In genomic region chr1:12706061-12706460, GRCh38 we compare ENCODE assay signal across 36 cellular contexts. TPM values are rescaled to one million over a fixed set of nuclear protein-coding genes. Genes with fewer than 3 reads are reported as not detected.
"Had no signal": no experiment of that assay in that cellular context is flagged by ENCODE, and none has a peak within 500 bp of the region (broad histone marks: within the 10 kb centered on the region; RNA-seq: fewer than 3 reads in every experiment).

No MANE protein-coding gene starts in this region.

- H3K27me3 ChIP-seq: neutrophil, pancreas, right lobe of liver, sigmoid colon, thyroid gland, tibial nerve, upper lobe of right lung, vagina had no signal

- H3K4me2 ChIP-seq: smooth muscle cell had no signal

- H3K36me3 ChIP-seq: neutrophil, pancreas, right lobe of liver, sigmoid colon, spleen, thoracic aorta, thyroid gland, tibial nerve, upper lobe of right lung, vagina had no signal

- DNase-seq: naive B cell; naive thymus-derived CD8-positive, alpha-beta T cell; nephron progenitor cell; nucleus accumbens; pancreas; psoas muscle; right cardiac atrium; right lobe of liver; sigmoid colon; spleen; stimulated activated CD4-positive, alpha-beta T cell treated with anti-CD3 and anti-CD28 coated beads, Interleukin-12 subunit alpha, Interleukin-12 subunit beta, amount 100 ng/mL, for 4 hours; stimulated activated CD4-positive, alpha-beta T cell treated with anti-CD3 and anti-CD28 coated beads, Interleukin-1b, Interleukin-23, amount 100 ng/mL, for 48 hours; stimulated activated CD4-positive, alpha-beta T cell treated with anti-CD3 and anti-CD28 coated beads, Interleukin-4, amount 100 ng/mL, for 1 hour; stimulated activated CD4-positive, alpha-beta T cell treated with anti-CD3 and anti-CD28 coated beads, Interleukin-4, amount 100 ng/mL, for 4 hours; stimulated activated CD8-positive, alpha-beta memory T cell treated with anti-CD3 and anti-CD28 coated beads, Interleukin-4, amount 100 ng/mL, for 48 hours; stimulated activated naive CD4-positive, alpha-beta T cell; stimulated activated naive CD8-positive, alpha-beta T cell treated with anti-CD3 and anti-CD28 coated beads, Interleukin-15, amount 100 ng/mL, for 72 hours; stimulated activated naive CD8-positive, alpha-beta T cell treated with anti-CD3 and anti-CD28 coated beads, Interleukin-15, Interleukin-2, amounts not matched to agents 100 U/mL and 50 U/mL, for 24 hours; thyroid gland; upper lobe of right lung had no signal

- ATAC-seq: naive thymus-derived CD8-positive, alpha-beta T cell; natural killer cell treated with Interleukin-12 subunit alpha and Interleukin-12 subunit beta and Interleukin-15 and Interleukin-18, amount 100 ng/mL, for 72 hours; pancreas; right cardiac atrium; right lobe of liver; stimulated activated memory B cell treated with anti-CD40 and anti-IgM and Interleukin-4, amounts not matched to agents 10 μg/mL and 1 μg/mL and 100 μg/mL, for 72 hours; stimulated activated naive CD8-positive, alpha-beta T cell treated with anti-CD3 and anti-CD28 coated beads, Interleukin-15, amount 100 ng/mL, for 72 hours; stimulated activated naive CD8-positive, alpha-beta T cell treated with anti-CD3 and anti-CD28 coated beads, Interleukin-15, Interleukin-2, amounts not matched to agents 100 U/mL and 50 U/mL, for 24 hours; upper lobe of right lung had no signal

- H3K4me1 ChIP-seq: pancreas, psoas muscle, right lobe of liver, sigmoid colon, spleen, thyroid gland, tibial nerve, upper lobe of right lung, vagina had no signal

- FAIRE-seq: pancreas had no signal

- H3K27ac ChIP-seq: neutrophil, pancreas, psoas muscle, right lobe of liver, sigmoid colon, skin epidermis, spleen, thoracic aorta, thyroid gland, tibial nerve, upper lobe of right lung, vagina had no signal

- H3K4me3 ChIP-seq: pancreas, psoas muscle, right lobe of liver, sigmoid colon, skin epidermis, smooth muscle cell, spleen, thoracic aorta, thyroid gland, tibial nerve, upper lobe of right lung, vagina had no signal

- H3K9me3 ChIP-seq: neutrophil, pancreas, right lobe of liver, thyroid gland, upper lobe of right lung, vagina had no signal

RNA-seq across cellular contexts. Expression of gene AADACL3, which starts 9.8 kb away (rescaled TPM):
- total RNA-seq: naive thymus-derived CD8-positive, alpha-beta T cell; natural killer cell treated with Interleukin-12 subunit alpha and Interleukin-12 subunit beta and Interleukin-15 and Interleukin-18, amount 100 ng/mL, for 72 hours; neural crest cell; osteocyte; pancreas; posterior vena cava; psoas muscle; renal cortical epithelial cell; right cardiac atrium; right lobe of liver; sigmoid colon; spleen; temporal lobe; thoracic aorta; thyroid gland; tibial nerve; upper lobe of right lung; urinary bladder; vagina had no signal
- polyA plus RNA-seq: naive thymus-derived CD8-positive, alpha-beta T cell; psoas muscle; right cardiac atrium; sigmoid colon; spleen; urinary bladder had no signal

RNA-seq across cellular contexts. Expression of gene CFAP107, which starts 39.9 kb away (rescaled TPM):
- total RNA-seq: naive thymus-derived CD8-positive, alpha-beta T cell; natural killer cell treated with Interleukin-12 subunit alpha and Interleukin-12 subunit beta and Interleukin-15 and Interleukin-18, amount 100 ng/mL, for 72 hours; neural crest cell; omental fat pad; osteocyte; posterior vena cava; psoas muscle; renal cortical epithelial cell; right cardiac atrium; right lobe of liver; sigmoid colon; smooth muscle cell; spleen; subcutaneous adipose tissue; temporal lobe; thoracic aorta; thyroid gland; tibial nerve; upper lobe of right lung; urinary bladder; vagina had no signal
- polyA plus RNA-seq: naive thymus-derived CD8-positive, alpha-beta T cell; right cardiac atrium; smooth muscle cell; spleen; urinary bladder had no signal
